Comparison of ENCODE assay signal across 18 cellular contexts in the genomic region with DNA sequence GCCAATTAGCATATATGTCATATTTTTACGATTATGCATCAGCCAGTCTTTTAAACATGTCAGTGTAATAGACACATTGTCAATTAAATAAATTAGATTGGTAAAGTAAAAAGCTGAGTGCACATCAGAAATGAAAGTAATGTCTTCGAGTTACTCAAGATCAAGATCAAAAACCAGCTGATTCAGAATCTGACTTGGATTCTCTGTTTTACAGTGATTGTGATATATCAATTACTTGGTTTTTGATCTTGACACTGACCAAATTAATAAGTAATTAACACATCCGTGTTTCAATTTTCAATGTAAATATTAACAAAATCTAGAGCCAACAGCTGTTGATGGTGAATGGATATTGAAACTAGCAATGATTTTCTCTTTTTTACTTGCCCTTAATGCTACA.
"Had no signal": no experiment of that assay in that cellular context is flagged by ENCODE, and none has a peak within 500 bp of the region (broad histone marks: within the 10 kb centered on the region; RNA-seq: fewer than 3 reads in every experiment).

No MANE protein-coding gene starts in this region.

- ATAC-seq: HepG2, K562, T-cell had no signal

- H3K27me3 ChIP-seq: SJCRH30 had no signal

- H3K9me3 ChIP-seq: SJCRH30 had no signal

- H3K4me1 ChIP-seq: SJCRH30 had no signal

- H3K27ac ChIP-seq: KMS-11, RWPE1, SJCRH30 had no signal

- H3K4me3 ChIP-seq: K562, SJCRH30 had no signal

- DNase-seq: Kasumi-1, MM.1S, NCI-H1092 treated with DMSO at 0.1 percent for 48 hours, NCI-H1436, NCI-H187 treated with DMSO at 0.1 percent for 48 hours, NCI-H2029 treated with DMSO at 0.1 percent for 48 hours, NCI-H2171 treated with DMSO at 0.1 percent for 48 hours, NCI-H524, NCI-H526 treated with DMSO at 0.1 percent for 48 hours, NCI-H748 treated with DMSO at 0.1 percent for 48 hours, SHP77 treated with DMSO at 0.1 percent for 48 hours, SJCRH30, SW 1271, T-cell had no signal

- H3K4me2 ChIP-seq: KMS-11 had no signal

- H3K36me3 ChIP-seq: SJCRH30 had no signal

- H3K9ac ChIP-seq: KMS-11 had no signal
